Comparison of ENCODE assay signal across 26 cellular contexts in the genomic region with DNA sequence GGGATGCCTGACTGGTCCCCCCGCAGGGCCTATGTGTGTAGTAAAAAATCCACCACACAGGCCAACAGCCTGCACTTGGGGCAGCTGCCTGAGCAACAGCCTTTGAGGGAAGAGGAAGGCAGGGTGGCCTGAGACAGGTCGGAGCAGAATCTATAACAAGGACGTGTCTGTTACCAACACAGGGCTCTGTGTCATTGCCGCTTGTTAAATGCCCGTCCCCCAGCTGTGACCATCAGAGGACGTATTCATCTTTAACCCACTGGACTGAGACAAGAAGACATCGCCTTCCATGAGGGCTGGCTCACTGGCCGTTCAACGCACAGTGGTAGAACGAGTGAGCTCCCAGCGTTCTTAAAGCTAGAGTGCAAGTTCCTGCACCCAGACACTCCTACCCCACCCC. TPM values are rescaled to one million over a fixed set of nuclear protein-coding genes. Genes with fewer than 3 reads are reported as not detected.
A peak's percentile ranks its signal among the peaks of the same experiment; 100 is the strongest.
DNase-seq lines count a peak whose midpoint lies in the region; ATAC-seq and TF ChIP-seq lines count a peak whose summit lies in the region.
"Had no signal": no experiment of that assay in that cellular context is flagged by ENCODE, and none has a peak within 500 bp of the region (broad histone marks: within the 10 kb centered on the region; RNA-seq: fewer than 3 reads in every experiment).

No MANE protein-coding gene starts in this region.

- POLR2A ChIA-PET in WTC11 (lab: Charles Lee): no interaction called here

- peaks cover 29% of the 10 kb centered on the region; the same call in 1 of the 2 replicates for H3K36me3 ChIP-seq in GM23338 (ENCODE audit: insufficient read depth)
- peaks cover 76% of the 10 kb centered on the region for H3K36me3 ChIP-seq in endodermal cell (ENCODE audit: control insufficient read depth, insufficient read depth, low read length)
- H3K36me3 ChIP-seq in esophagus squamous epithelium: peaks cover 3 to 72% (median 9%) of the 10 kb centered on the region in 3 donors

- ATAC-seq in GM23338 (no peak), WTC11 (no peak), GM19351 (IDR thresholded peaks at IDR 0.05; ENCODE audit: unreplicated experiment) (no peak)
- ATAC-seq: activated T-cell treated with anti-CD3 and anti-CD28 coated beads, Interleukin-2, amount 50 U/mL, for 4 hours; CD8-positive, alpha-beta T cell; sciatic nerve had no signal

- peak overlapping the region; percentile 77; the same call in 1 of the 2 replicates for H3K27ac Mint-ChIP-seq in GM23338
- H3K27ac Mint-ChIP-seq in WTC11: peak overlapping the region; percentile 64
- H3K27ac Mint-ChIP-seq in endodermal cell: no peak overlapping the region
- H3K27ac Mint-ChIP-seq: activated B cell treated with CpG ODN at 0.5 μM for 24 hours; activated CD4-positive, alpha-beta memory T cell treated with anti-CD3 and anti-CD28 coated beads, Interleukin-2, amount 10 ng/mL, durations not matched to agents 7 days and 5 days; CD8-positive, alpha-beta T cell; HFFc6 had no signal

- H3K27me3 ChIP-seq in GM23338 (ENCODE audit: insufficient read depth): no peaks in the 10 kb centered on the region
- no peaks in the 10 kb centered on the region for H3K27me3 ChIP-seq in endodermal cell (ENCODE audit: control insufficient read depth, insufficient read depth, low read length, poor library complexity, severe bottlenecking)
- H3K27me3 ChIP-seq in esophagus squamous epithelium: no peaks in the 10 kb centered on the region
- H3K27me3 ChIP-seq: testis, vagina had no signal

- no peak for DNase-seq in GM23338 (ENCODE audit: low spot score)
- DNase-seq in WTC11 (ENCODE audit: low spot score): no peak
- DNase-seq in endodermal cell: no peak
- DNase-seq in pons (ENCODE audit: low spot score): peak; percentile 88
- no peak for DNase-seq in esophagus squamous epithelium (lab: John Stamatoyannopoulos, UW)
- DNase-seq in HUDEP-2 (lab: John Stamatoyannopoulos, UW; ENCODE audit: unreplicated experiment in 76 of 76): no peak
- DNase-seq: activated B cell treated with CpG ODN at 0.5 μM for 24 hours; activated CD4-positive, alpha-beta memory T cell treated with anti-CD3 and anti-CD28 coated beads, Interleukin-2, amount 10 ng/mL, durations not matched to agents 7 days and 5 days; activated naive CD4-positive, alpha-beta T cell treated with anti-CD3 and anti-CD28 coated beads, Interleukin-2, amount 50 U/mL, for 16 hours; activated T-cell treated with anti-CD3 and anti-CD28 coated beads, Interleukin-2, amount 50 U/mL, for 4 hours; CD8-positive, alpha-beta T cell; cerebellar nuclear complex; DMS79; effector CD4-positive, alpha-beta T cell; HFFc6; Karpas-422; kidney; NCI-H1930; NCI-H2227 treated with DMSO at 0.1 percent for 48 hours; NCI-H748 treated with DMSO at 0.1 percent for 48 hours; stimulated activated CD8-positive, alpha-beta memory T cell treated with anti-CD3 and anti-CD28 coated beads, Interleukin-4, amount 100 ng/mL, for 48 hours; T1000; testis had no signal

- H3K9me3 Mint-ChIP-seq in GM23338 (no peaks in the 10 kb centered on the region), WTC11 (no peaks in the 10 kb centered on the region), endodermal cell (no peaks in the 10 kb centered on the region)
- H3K9me3 Mint-ChIP-seq: activated B cell treated with CpG ODN at 0.5 μM for 24 hours; activated CD4-positive, alpha-beta memory T cell treated with anti-CD3 and anti-CD28 coated beads, Interleukin-2, amount 10 ng/mL, durations not matched to agents 7 days and 5 days; activated T-cell treated with anti-CD3 and anti-CD28 coated beads, Interleukin-2, amount 50 U/mL, for 4 hours; CD8-positive, alpha-beta T cell; HFFc6 had no signal

- no peaks in the 10 kb centered on the region for H3K9me2 ChIP-seq in GM23338 (ENCODE audit: insufficient read depth)

- H3K4me1 Mint-ChIP-seq in GM23338 (peaks cover 32% of the 10 kb centered on the region), WTC11 (peaks cover 31% of the 10 kb centered on the region), endodermal cell (peaks cover 10% of the 10 kb centered on the region)

- no peak for TF ChIP-seq POLR2A in esophagus squamous epithelium (IDR thresholded peaks at IDR 0.05)

- no peak overlapping the region for H3K4me2 ChIP-seq in GM23338

- CTCF ChIA-PET in WTC11 (lab: Charles Lee): interaction anchor here (0.8 to 1.8 kb wide), 2 partner anchors 13 to 15 kb away, joined by 3 to 5 read pairs; no protein-coding TSS in a partner anchor

- H3K27me3 Mint-ChIP-seq in GM23338 (ENCODE audit: insufficient read depth, low read depth, poor library complexity) (peaks cover 7% of the 10 kb centered on the region), WTC11 (ENCODE audit: low read depth) (no peaks in the 10 kb centered on the region), endodermal cell (ENCODE audit: insufficient read depth) (no peaks in the 10 kb centered on the region)
- H3K27me3 Mint-ChIP-seq: activated B cell treated with CpG ODN at 0.5 μM for 24 hours; activated CD4-positive, alpha-beta memory T cell treated with anti-CD3 and anti-CD28 coated beads, Interleukin-2, amount 10 ng/mL, durations not matched to agents 7 days and 5 days had no signal

- no peak overlapping the region for H2AFZ ChIP-seq in GM23338

- H3K4me1 ChIP-seq in GM23338 (ENCODE audit: insufficient read depth) (peaks cover 28% of the 10 kb centered on the region), endodermal cell (ENCODE audit: control insufficient read depth, insufficient read depth, low read length) (no peaks in the 10 kb centered on the region), esophagus squamous epithelium (peaks cover 0 to 13% (median 3%) of the 10 kb centered on the region in 3 donors)
- H3K4me1 ChIP-seq: testis, vagina had no signal

- intact Hi-C loops in esophagus squamous epithelium (cut with DNase I): no loop called here

- H3K9me3 ChIP-seq in endodermal cell (ENCODE audit: control insufficient read depth, low read length) (no peaks in the 10 kb centered on the region), esophagus squamous epithelium (no peaks in the 10 kb centered on the region)
- H3K9me3 ChIP-seq: testis, vagina had no signal

- no peak for TF ChIP-seq CTCF in GM23338 (conservative IDR thresholded peaks at IDR 0.05; ENCODE audit: low read depth in 2 of 2)
- TF ChIP-seq CTCF in WTC11 (IDR thresholded peaks at IDR 0.05): no peak
- no peak for TF ChIP-seq CTCF in endodermal cell (conservative IDR thresholded peaks at IDR 0.05)
- no peak for TF ChIP-seq CTCF in esophagus squamous epithelium (IDR thresholded peaks at IDR 0.05)

- H3K79me2 ChIP-seq in GM23338 (replicated peaks; ENCODE audit: insufficient read depth): peaks cover 64% of the 10 kb centered on the region

- no peak overlapping the region for H3K27ac ChIP-seq in GM23338 (ENCODE audit: low read depth)
- H3K27ac ChIP-seq in endodermal cell (ENCODE audit: low read depth, low read length): peak overlapping the region; percentile 13
- H3K27ac ChIP-seq in esophagus squamous epithelium: no peak overlapping the region
- H3K27ac ChIP-seq: testis, vagina had no signal

- no peak overlapping the region for H3K4me3 ChIP-seq in GM23338
- no peak overlapping the region for H3K4me3 ChIP-seq in endodermal cell (ENCODE audit: low read length)
- no peak overlapping the region for H3K4me3 ChIP-seq in esophagus squamous epithelium
- H3K4me3 ChIP-seq: testis, vagina had no signal

- H3K4me3 Mint-ChIP-seq in GM23338 (no peak overlapping the region), WTC11 (no peak overlapping the region), endodermal cell (no peak overlapping the region)
- H3K4me3 Mint-ChIP-seq: activated B cell treated with CpG ODN at 0.5 μM for 24 hours; activated CD4-positive, alpha-beta memory T cell treated with anti-CD3 and anti-CD28 coated beads, Interleukin-2, amount 10 ng/mL, durations not matched to agents 7 days and 5 days; activated T-cell treated with anti-CD3 and anti-CD28 coated beads, Interleukin-2, amount 50 U/mL, for 4 hours; CD8-positive, alpha-beta T cell; HFFc6 had no signal

- H3F3A ChIP-seq in GM23338 (replicated peaks; ENCODE audit: low read depth): peaks cover 21% of the 10 kb centered on the region

- no peak overlapping the region for H3K9ac ChIP-seq in endodermal cell (ENCODE audit: extremely low read depth, low read length, poor library complexity, severe bottlenecking)

- peaks cover 57% of the 10 kb centered on the region for H3K36me3 Mint-ChIP-seq in GM23338 (ENCODE audit: low read depth)
- peaks cover 50% of the 10 kb centered on the region for H3K36me3 Mint-ChIP-seq in WTC11
- H3K36me3 Mint-ChIP-seq in endodermal cell (ENCODE audit: low read depth): peaks cover 63% of the 10 kb centered on the region

- 93 to 96% methylated on average over 9 to 11 of the region's 11 CpGs for whole genome bisulfite sequencing in endodermal cell (ENCODE audit: insufficient coverage in 1 of 2, insufficient read length in 1 of 2), 2 experiments
- WGBS in esophagus squamous epithelium, 2 donors: 93 to 94% methylated on average over 9 to 11 of the region's 11 CpGs

- peaks cover 25% of the 10 kb centered on the region for H4K20me1 ChIP-seq in GM23338 (replicated peaks; ENCODE audit: insufficient read depth)

TF ChIP-seq in GM23338, 12 proteins besides CTCF, POLR2A, EP300 and RAD21 (continues in another document):
- TF ChIP-seq EZH2 (IDR thresholded peaks at IDR 0.05; ENCODE audit: low read depth, unreplicated experiment) (no peak), ZNF331 (CRISPR knock-in tag; IDR thresholded peaks at IDR 0.05; ENCODE audit: low read depth) (no peak), STAT1 (IDR thresholded peaks at IDR 0.05; ENCODE audit: unreplicated experiment) (no peak), JUNB (IDR thresholded peaks at IDR 0.05; ENCODE audit: unreplicated experiment) (no peak), ZNF114 (CRISPR knock-in tag; IDR thresholded peaks at IDR 0.05) (no peak), EZH2phosphoT487 (IDR thresholded peaks at IDR 0.05; ENCODE audit: unreplicated experiment) (no peak)

TF ChIP-seq in WTC11, 78 proteins besides CTCF, POLR2A, EP300 and RAD21 (continues in another document):
- TF ChIP-seq, protein P1, sequence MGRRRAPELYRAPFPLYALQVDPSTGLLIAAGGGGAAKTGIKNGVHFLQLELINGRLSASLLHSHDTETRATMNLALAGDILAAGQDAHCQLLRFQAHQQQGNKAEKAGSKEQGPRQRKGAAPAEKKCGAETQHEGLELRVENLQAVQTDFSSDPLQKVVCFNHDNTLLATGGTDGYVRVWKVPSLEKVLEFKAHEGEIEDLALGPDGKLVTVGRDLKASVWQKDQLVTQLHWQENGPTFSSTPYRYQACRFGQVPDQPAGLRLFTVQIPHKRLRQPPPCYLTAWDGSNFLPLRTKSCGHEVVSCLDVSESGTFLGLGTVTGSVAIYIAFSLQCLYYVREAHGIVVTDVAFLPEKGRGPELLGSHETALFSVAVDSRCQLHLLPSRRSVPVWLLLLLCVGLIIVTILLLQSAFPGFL (CRISPR knock-in tag; IDR thresholded peaks at IDR 0.05; ENCODE audit: borderline replicate concordance): no peak
- TF ChIP-seq SMAD3 (CRISPR knock-in tag; IDR thresholded peaks at IDR 0.05; ENCODE audit: borderline replicate concordance): no peak

RNA-seq across cellular contexts. Expression of a gene that starts 7.8 kb away (rescaled TPM):
- total RNA-seq in GM23338 (2014; rRNA removed; shearing (Covaris generic)): 326 and 332 TPM in 2 replicates
- 194 and 196 TPM in 2 replicates for polyA plus RNA-seq in GM23338 (2016; fragmentation: Nextera tagmentation; extraction: Ambion mirVana)
- total RNA-seq in WTC11 (2021) (286 to 341 TPM (median 289 TPM) in 3 replicates), endodermal cell (100 to 1,000 TPM; 369 to 402 TPM), esophagus squamous epithelium (100 to 1,000 TPM in 1 of 4 donors, 10 to 100 TPM in 3; 40.6 to 105 (median 86.1) TPM)
- polyA plus RNA-seq in endodermal cell (2013, experiment 1 of 2): 188 TPM
- polyA plus RNA-seq in endodermal cell (2013, experiment 2 of 2): 200 TPM
